ENCODE assay signal across 1 cellular context in the genomic region with DNA sequence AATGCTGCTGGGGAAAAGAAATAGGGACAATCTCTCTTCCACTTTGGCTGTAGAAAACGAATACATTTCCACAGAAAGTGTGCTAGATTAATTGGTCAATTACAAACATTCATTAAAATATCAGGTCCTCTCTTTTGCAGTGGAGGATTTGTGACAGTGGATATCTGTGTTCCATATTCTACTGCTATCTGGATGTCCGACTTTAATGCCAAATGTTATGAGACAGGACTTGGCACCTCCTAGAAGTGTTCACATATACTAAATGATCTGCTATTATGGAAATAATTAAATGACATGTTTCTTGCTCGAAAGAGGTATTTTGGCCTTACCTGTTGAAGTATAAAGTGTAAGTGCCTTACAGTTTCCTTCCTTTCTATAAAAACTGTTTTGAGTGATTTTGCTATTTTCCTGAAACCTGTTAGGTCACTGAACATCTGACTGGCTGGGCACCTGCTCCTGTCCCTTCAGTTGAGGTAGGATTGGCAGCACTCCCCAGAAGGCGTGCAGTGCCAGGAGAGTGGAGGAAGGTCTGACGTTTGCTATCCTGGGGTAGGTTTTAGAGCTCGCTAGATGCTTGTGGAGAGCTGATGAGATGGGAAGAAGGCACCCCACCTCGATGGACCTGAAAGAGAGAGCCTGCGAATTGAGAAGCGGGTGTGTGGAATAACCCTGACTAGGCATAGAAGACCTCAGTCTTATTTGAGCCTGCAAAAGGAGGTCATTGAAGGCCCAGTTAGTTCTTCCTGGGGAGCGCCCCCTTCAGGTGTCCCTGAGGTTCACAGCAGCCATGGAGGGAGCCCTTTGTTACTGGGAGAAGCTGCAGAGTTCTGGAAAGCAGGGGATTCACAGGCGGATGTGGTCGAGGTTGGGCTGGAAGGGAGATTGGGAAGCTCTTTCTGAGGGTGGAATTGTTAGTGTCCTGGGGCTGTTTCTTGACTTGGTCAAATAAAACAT.
TF ChIP-seq lines count a peak whose summit lies in the region.

No MANE protein-coding gene starts in this region.

TF ChIP-seq in HepG2, 621 proteins besides CTCF, POLR2A, EP300 and RAD21 (continued from another document and continues in another):
- TF ChIP-seq, protein P1, sequence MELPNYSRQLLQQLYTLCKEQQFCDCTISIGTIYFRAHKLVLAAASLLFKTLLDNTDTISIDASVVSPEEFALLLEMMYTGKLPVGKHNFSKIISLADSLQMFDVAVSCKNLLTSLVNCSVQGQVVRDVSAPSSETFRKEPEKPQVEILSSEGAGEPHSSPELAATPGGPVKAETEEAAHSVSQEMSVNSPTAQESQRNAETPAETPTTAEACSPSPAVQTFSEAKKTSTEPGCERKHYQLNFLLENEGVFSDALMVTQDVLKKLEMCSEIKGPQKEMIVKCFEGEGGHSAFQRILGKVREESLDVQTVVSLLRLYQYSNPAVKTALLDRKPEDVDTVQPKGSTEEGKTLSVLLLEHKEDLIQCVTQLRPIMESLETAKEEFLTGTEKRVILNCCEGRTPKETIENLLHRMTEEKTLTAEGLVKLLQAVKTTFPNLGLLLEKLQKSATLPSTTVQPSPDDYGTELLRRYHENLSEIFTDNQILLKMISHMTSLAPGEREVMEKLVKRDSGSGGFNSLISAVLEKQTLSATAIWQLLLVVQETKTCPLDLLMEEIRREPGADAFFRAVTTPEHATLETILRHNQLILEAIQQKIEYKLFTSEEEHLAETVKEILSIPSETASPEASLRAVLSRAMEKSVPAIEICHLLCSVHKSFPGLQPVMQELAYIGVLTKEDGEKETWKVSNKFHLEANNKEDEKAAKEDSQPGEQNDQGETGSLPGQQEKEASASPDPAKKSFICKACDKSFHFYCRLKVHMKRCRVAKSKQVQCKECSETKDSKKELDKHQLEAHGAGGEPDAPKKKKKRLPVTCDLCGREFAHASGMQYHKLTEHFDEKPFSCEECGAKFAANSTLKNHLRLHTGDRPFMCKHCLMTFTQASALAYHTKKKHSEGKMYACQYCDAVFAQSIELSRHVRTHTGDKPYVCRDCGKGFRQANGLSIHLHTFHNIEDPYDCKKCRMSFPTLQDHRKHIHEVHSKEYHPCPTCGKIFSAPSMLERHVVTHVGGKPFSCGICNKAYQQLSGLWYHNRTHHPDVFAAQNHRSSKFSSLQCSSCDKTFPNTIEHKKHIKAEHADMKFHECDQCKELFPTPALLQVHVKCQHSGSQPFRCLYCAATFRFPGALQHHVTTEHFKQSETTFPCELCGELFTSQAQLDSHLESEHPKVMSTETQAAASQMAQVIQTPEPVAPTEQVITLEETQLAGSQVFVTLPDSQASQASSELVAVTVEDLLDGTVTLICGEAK (IDR thresholded peaks at IDR 0.05): no peak
- TF ChIP-seq, protein P1 (CRISPR knock-in tag; IDR thresholded peaks at IDR 0.05): no peak
- TF ChIP-seq ZNF274 (CRISPR knock-in tag; IDR thresholded peaks at IDR 0.05) (0 out of 2 replicates have a peak, but pooled peaks have one; percentile 39), HIC2 (CRISPR knock-in tag; IDR thresholded peaks at IDR 0.05; ENCODE audit: low read depth) (no peak), YY1 (IDR thresholded peaks at IDR 0.05; ENCODE audit: insufficient read depth, insufficient replicate concordance, low read depth, low read length) (peak; percentile 50), HHEX (CRISPR knock-in tag; IDR thresholded peaks at IDR 0.05) (peak; percentile 25; the same call in 1 of the 2 replicates), ZNF891 (CRISPR knock-in tag; IDR thresholded peaks at IDR 0.05) (no peak), ZFX (CRISPR knock-in tag; IDR thresholded peaks at IDR 0.05; ENCODE audit: low read depth) (peak; percentile 51; the same call in 1 of the 2 replicates), PCBP1 (IDR thresholded peaks at IDR 0.05; ENCODE audit: borderline replicate concordance, low read depth, low read length) (no peak), JUND (CRISPR knock-in tag; IDR thresholded peaks at IDR 0.05) (no peak), PRPF4 (IDR thresholded peaks at IDR 0.05; ENCODE audit: low read depth, low read length, poor library complexity, severe bottlenecking) (peak; percentile 29), KIAA2018 (CRISPR knock-in tag; IDR thresholded peaks at IDR 0.05; ENCODE audit: borderline replicate concordance) (no peak), MLX (CRISPR knock-in tag; IDR thresholded peaks at IDR 0.05) (no peak), MBD4 (IDR thresholded peaks at IDR 0.05; ENCODE audit: borderline replicate concordance, low read length) (no peak), KDM1A (CRISPR knock-in tag; IDR thresholded peaks at IDR 0.05) (no peak), ISL2 (CRISPR knock-in tag; IDR thresholded peaks at IDR 0.05) (no peak), KAT8 (CRISPR knock-in tag; IDR thresholded peaks at IDR 0.05) (no peak), KLF12 (CRISPR knock-in tag; IDR thresholded peaks at IDR 0.05; ENCODE audit: borderline replicate concordance) (no peak), RARG (CRISPR knock-in tag; IDR thresholded peaks at IDR 0.05; ENCODE audit: low read depth) (no peak)
- TF ChIP-seq, protein P2, sequence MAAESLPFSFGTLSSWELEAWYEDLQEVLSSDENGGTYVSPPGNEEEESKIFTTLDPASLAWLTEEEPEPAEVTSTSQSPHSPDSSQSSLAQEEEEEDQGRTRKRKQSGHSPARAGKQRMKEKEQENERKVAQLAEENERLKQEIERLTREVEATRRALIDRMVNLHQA (CRISPR knock-in tag; IDR thresholded peaks at IDR 0.05): no peak
- TF ChIP-seq, protein P3, sequence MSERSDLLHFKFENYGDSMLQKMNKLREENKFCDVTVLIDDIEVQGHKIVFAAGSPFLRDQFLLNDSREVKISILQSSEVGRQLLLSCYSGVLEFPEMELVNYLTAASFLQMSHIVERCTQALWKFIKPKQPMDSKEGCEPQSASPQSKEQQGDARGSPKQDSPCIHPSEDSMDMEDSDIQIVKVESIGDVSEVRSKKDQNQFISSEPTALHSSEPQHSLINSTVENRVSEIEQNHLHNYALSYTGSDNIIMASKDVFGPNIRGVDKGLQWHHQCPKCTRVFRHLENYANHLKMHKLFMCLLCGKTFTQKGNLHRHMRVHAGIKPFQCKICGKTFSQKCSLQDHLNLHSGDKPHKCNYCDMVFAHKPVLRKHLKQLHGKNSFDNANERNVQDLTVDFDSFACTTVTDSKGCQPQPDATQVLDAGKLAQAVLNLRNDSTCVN (CRISPR knock-in tag; IDR thresholded peaks at IDR 0.05; ENCODE audit: borderline replicate concordance): no peak
